1 cellular context compared by ENCODE assay signal in the genomic region with DNA sequence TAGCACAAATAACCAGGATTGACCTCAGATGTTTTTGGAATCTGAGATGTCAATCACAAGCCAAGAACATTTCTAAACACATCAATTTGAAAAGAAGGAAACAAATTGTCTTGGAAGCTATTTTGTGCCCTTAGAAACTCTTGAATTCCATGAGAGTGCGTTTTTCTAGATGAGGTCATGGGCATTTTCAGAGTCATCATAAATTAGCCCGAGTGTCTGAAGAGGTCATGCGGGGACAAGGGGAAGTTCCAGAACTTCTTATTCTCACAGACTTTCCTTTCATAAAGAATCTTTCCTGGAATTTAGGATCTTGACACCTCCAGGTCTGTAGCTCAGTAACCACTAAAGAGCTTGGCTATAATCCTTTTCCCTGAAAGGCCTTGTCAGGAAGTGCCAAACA.
TF ChIP-seq lines count a peak whose summit lies in the region.

No MANE protein-coding gene starts in this region.

TF ChIP-seq in SK-N-SH treated with all-trans-retinoic acid at 6 μM for 48 hours, 23 proteins besides CTCF, POLR2A, EP300 and RAD21 (continued from another document):
- no peak for TF ChIP-seq CREB5 (CRISPR knock-in tag; IDR thresholded peaks at IDR 0.05; ENCODE audit: low read depth)
- TF ChIP-seq BACH2 (CRISPR knock-in tag; IDR thresholded peaks at IDR 0.05; ENCODE audit: borderline replicate concordance) = no peak
